Comparison of ENCODE assay signal across 8 cellular contexts in the genomic region with DNA sequence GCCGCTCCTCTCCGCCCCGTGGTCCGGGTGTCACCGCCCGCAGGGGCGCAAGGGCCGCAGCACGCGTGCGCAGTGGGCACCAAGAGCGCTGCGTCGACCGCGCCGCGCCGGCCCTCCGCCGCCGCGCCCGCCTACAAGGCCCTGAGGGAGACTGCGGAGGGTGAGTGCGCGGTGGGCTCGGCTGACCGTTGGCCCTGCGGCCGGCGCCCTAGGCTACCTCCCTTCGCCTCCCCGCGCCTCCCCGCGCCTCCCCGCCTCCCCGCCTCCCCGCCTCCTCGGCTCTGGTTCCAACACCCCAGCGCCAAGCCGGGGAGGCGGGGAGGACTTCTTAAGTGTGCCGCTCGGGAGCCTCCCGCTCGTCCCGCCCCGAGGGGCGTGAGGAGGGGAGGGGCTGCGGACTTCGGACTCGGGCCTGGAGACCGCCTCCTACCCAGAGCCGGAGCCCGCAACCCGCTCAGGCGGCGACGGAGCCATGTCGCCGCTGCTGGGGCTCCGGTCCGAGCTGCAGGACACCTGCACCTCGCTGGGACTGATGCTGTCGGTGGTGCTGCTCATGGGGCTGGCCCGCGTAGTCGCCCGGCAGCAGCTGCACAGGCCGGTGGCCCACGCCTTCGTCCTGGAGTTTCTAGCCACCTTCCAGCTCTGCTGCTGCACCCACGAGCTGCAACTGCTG. TPM values are rescaled to one million over a fixed set of nuclear protein-coding genes. Genes with fewer than 3 reads are reported as not detected.
A peak's percentile ranks its signal among the peaks of the same experiment; 100 is the strongest.
DNase-seq lines count a peak whose midpoint lies in the region; ATAC-seq and TF ChIP-seq lines count a peak whose summit lies in the region.

Gene AQP11 (plus strand): TSS at position 433 of the 673 bp plus-strand sequence. CDS start 40 bp downstream, at position 473.

- H3K4me3 ChIP-seq in AG04449 (ENCODE audit: low read depth, low read length): peak within 1 kb of the TSS; percentile 69

- peak; percentile 24 for DNase-seq in AG04449 (ENCODE audit: low read depth, low spot score)
- DNase-seq in NCI-H2171 treated with DMSO at 0.1 percent for 48 hours (lab: John Stamatoyannopoulos, UW): peak; percentile 90
- DNase-seq in activated CD4-positive, CD25-positive, alpha-beta regulatory T cell treated with anti-CD3 and anti-CD28 coated beads, Interleukin-2, amount 50 U/mL, for 16 hours (ENCODE audit: low read depth, low spot score): peak; percentile 5
- DNase-seq in cerebellum (ENCODE audit: low spot score): peak; percentile 87
- DNase-seq in kidney tubule cell (ENCODE audit: low spot score): peak; percentile 85
- peak; percentile 14 to 64 (median 37) for DNase-seq in stimulated activated CD4-positive, alpha-beta T cell treated with anti-CD3 and anti-CD28 coated beads, Interleukin-12 subunit alpha, Interleukin-12 subunit beta, amount 100 ng/mL, for 48 hours (ENCODE audit: low read depth in 2 of 3, low spot score in 1 of 3)

- TF ChIP-seq CTCF in AG04449 (IDR thresholded peaks at IDR 0.05; ENCODE audit: insufficient read depth, low read length, missing control alignments): no peak

- ATAC-seq in GM18867 (IDR thresholded peaks at IDR 0.05; ENCODE audit: unreplicated experiment) (peak; percentile 89), HG03097 (IDR thresholded peaks at IDR 0.05; ENCODE audit: low FRiP score, unreplicated experiment) (peak; percentile 78)

- POLR2A ChIA-PET in AG04449 (lab: Yijun Ruan, JAX): interaction anchor here (0.9 to 1.2 kb wide), 3 partner anchors 12 to 36 kb away, joined by 3 to 7 read pairs (median 4); no protein-coding TSS in a partner anchor

- CTCF ChIA-PET in AG04449 (lab: Yijun Ruan, JAX): interaction anchor here (1.1 kb wide), 1 partner anchor 30 kb away, joined by 3 read pairs; no protein-coding TSS in a partner anchor

RNA-seq across cellular contexts. Expression of gene AQP11, which starts in this region (rescaled TPM):
- total RNA-seq in cerebellum: 6.5 TPM

Comparison
In these comparisons a context has a peak if more than half of its experiments do, and no peak if none do; other contexts are left out.
1. Peak in every context shown above with its lines: DNase-seq, ATAC-seq and H3K4me3 ChIP-seq.
2. DNase-seq: peak in every context shown above with its lines; median percentile 90 in NCI-H2171 treated with DMSO at 0.1 percent for 48 hours; 87 in cerebellum; 85 in kidney tubule cell; 37 in stimulated activated CD4-positive, alpha-beta T cell treated with anti-CD3 and anti-CD28 coated beads, Interleukin-12 subunit alpha, Interleukin-12 subunit beta, amount 100 ng/mL, for 48 hours; 24 in AG04449; 5 in activated CD4-positive, CD25-positive, alpha-beta regulatory T cell treated with anti-CD3 and anti-CD28 coated beads, Interleukin-2, amount 50 U/mL, for 16 hours.